Comparison of ENCODE assay signal across 14 cellular contexts in genomic region chr4:161356351-161356750, GRCh38.
"Had no signal": no experiment of that assay in that cellular context is flagged by ENCODE, and none has a peak within 500 bp of the region (broad histone marks: within the 10 kb centered on the region; RNA-seq: fewer than 3 reads in every experiment).

No MANE protein-coding gene starts in this region.

- DNase-seq: activated CD4-positive, alpha-beta T cell treated with anti-CD3 and anti-CD28 coated beads for 1 hour; activated naive CD4-positive, alpha-beta T cell; activated T-cell treated with anti-CD3 and anti-CD28 coated beads, Interleukin-2, amount 50 U/mL, for 24 hours; colonic mucosa; gastrocnemius medialis; islet precursor cell; left colon; retina; sigmoid colon; stimulated activated CD4-positive, alpha-beta T cell treated with anti-CD3 and anti-CD28 coated beads, Interleukin-15, amount 100 ng/mL, for 24 hours; trophoblast cell; uterus had no signal

- ATAC-seq: gastrocnemius medialis; left colon; natural killer cell treated with Interleukin-12 subunit alpha and Interleukin-12 subunit beta and Interleukin-15 and Interleukin-18, amount 100 ng/mL, for 72 hours; stimulated activated memory B cell treated with anti-CD40 and anti-IgM and Interleukin-4, amounts not matched to agents 10 μg/mL and 1 μg/mL and 100 μg/mL, for 72 hours had no signal
